Comparison of ENCODE assay signal across 2 cellular contexts in the genomic region with DNA sequence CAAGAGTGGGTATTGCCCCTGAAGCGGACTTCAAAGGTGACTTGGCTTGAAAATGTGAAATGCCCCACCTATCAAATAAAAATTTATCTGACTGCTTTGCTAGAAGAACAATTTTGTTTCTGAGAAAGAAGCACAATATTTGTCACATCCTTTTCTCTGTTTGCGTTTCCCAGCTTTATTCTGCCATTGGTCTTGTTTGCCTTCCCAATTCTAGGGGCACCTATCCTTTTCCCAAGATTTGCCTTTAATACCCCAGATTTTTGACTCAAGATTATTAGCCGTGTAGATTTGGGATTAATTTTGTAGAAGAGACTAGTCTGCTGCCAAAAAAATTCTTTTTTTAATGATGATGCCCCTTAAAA.
TF ChIP-seq lines count a peak whose summit lies in the region.

No MANE protein-coding gene starts in this region.

TF ChIP-seq in SK-N-SH treated with all-trans-retinoic acid at 6 μM for 48 hours, 23 proteins besides CTCF, POLR2A, EP300 and RAD21 (continued from another document):
- no peak for TF ChIP-seq POU6F1 (CRISPR knock-in tag; IDR thresholded peaks at IDR 0.05; ENCODE audit: borderline replicate concordance, low read depth)
- no peak for TF ChIP-seq ARNTL (CRISPR knock-in tag; IDR thresholded peaks at IDR 0.05; ENCODE audit: borderline replicate concordance, low read depth)

TF ChIP-seq in WTC11, 78 proteins besides CTCF, POLR2A, EP300 and RAD21 (continued from another document):
- TF ChIP-seq TCF7 (CRISPR knock-in tag; IDR thresholded peaks at IDR 0.05; ENCODE audit: low read depth) (no peak), ZNF671 (CRISPR knock-in tag; IDR thresholded peaks at IDR 0.05) (no peak), ZNF263 (CRISPR knock-in tag; IDR thresholded peaks at IDR 0.05; ENCODE audit: low read depth) (no peak), GTF2I (CRISPR knock-in tag; conservative IDR thresholded peaks at IDR 0.05) (no peak), ZNF232 (CRISPR knock-in tag; IDR thresholded peaks at IDR 0.05) (no peak), PRRX2 (CRISPR knock-in tag; IDR thresholded peaks at IDR 0.05) (no peak), PRDM15 (CRISPR knock-in tag; IDR thresholded peaks at IDR 0.05) (no peak)
- TF ChIP-seq, protein P1, sequence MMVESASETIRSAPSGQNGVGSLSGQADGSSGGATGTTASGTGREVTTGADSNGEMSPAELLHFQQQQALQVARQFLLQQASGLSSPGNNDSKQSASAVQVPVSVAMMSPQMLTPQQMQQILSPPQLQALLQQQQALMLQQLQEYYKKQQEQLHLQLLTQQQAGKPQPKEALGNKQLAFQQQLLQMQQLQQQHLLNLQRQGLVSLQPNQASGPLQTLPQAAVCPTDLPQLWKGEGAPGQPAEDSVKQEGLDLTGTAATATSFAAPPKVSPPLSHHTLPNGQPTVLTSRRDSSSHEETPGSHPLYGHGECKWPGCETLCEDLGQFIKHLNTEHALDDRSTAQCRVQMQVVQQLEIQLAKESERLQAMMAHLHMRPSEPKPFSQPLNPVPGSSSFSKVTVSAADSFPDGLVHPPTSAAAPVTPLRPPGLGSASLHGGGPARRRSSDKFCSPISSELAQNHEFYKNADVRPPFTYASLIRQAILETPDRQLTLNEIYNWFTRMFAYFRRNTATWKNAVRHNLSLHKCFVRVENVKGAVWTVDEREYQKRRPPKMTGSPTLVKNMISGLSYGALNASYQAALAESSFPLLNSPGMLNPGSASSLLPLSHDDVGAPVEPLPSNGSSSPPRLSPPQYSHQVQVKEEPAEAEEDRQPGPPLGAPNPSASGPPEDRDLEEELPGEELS (CRISPR knock-in tag; IDR thresholded peaks at IDR 0.05), result no peak
- TF ChIP-seq, protein P2, sequence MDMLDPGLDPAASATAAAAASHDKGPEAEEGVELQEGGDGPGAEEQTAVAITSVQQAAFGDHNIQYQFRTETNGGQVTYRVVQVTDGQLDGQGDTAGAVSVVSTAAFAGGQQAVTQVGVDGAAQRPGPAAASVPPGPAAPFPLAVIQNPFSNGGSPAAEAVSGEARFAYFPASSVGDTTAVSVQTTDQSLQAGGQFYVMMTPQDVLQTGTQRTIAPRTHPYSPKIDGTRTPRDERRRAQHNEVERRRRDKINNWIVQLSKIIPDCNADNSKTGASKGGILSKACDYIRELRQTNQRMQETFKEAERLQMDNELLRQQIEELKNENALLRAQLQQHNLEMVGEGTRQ (CRISPR knock-in tag; IDR thresholded peaks at IDR 0.05), result no peak
- TF ChIP-seq, protein P3, sequence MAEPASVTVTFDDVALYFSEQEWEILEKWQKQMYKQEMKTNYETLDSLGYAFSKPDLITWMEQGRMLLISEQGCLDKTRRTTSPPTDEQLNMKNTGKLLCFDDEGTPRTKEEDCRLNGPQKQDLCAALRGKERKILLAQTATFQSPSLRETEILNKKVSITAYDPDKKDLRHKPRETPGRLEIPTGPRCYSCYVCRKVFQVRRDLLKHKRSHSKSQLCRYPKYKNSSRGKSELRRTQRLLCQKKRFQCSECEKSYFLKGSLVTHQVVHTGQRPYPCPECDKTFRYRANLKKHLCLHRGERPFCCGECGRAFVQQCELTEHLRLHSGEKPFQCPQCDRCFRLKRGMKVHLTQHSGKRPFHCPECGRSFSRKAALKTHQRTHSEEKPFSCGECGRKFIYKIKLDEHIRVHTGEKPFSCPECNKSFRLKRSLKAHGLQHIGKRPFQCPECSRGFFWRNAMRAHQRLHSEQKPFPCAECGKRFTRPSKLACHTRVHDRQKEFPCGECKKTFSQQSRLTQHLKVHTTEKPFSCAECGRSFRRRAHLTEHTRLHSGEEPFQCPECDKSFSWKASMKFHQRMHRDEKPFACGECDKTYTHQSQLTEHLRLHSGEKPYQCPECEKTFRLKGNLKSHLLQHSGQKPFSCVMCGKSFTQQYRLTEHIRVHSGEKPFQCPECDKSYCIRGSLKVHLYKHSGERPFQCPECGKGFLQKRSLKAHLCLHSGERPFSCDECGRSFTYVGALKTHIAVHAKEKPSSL (CRISPR knock-in tag; conservative IDR thresholded peaks at IDR 0.05), result no peak
